Comparison of ENCODE assay signal across 17 cellular contexts in the genomic region with DNA sequence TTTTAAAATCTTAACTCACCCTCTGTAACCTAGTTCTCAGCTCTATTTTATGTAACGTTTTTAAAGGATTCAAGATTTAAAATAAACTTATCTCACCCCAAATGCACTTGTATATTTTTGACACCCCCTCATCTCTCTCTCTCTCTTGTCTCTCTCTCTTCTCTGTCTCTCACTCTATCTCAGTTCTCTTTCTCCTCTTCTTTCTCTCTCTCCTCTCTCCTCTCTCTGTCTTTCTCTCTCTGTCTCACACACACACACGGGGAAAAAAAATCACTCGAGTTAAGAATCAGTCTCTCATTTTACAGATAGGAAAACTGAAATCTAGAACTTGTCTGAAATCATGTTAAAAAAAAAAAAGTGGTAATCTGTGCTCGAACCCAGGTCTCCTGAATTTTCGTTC.
A peak's percentile ranks its signal among the peaks of the same experiment; 100 is the strongest.
DNase-seq lines count a peak whose midpoint lies in the region; ATAC-seq and TF ChIP-seq lines count a peak whose summit lies in the region.
"Had no signal": no experiment of that assay in that cellular context is flagged by ENCODE, and none has a peak within 500 bp of the region (broad histone marks: within the 10 kb centered on the region; RNA-seq: fewer than 3 reads in every experiment).

No MANE protein-coding gene starts in this region.

- H3K27me3 ChIP-seq in right cardiac atrium (ENCODE audit: control insufficient read depth, insufficient read depth) = no peaks in the 10 kb centered on the region
- H3K27me3 ChIP-seq in parathyroid adenoma (ENCODE audit: control insufficient read depth, insufficient read depth, low read length) = no peaks in the 10 kb centered on the region
- no peaks in the 10 kb centered on the region for H3K27me3 ChIP-seq in uterus
- H3K27me3 ChIP-seq in trophoblast cell (ENCODE audit: insufficient read depth, low read length) = no peaks in the 10 kb centered on the region

- no peaks in the 10 kb centered on the region for H3K36me3 ChIP-seq in parathyroid adenoma (ENCODE audit: control insufficient read depth, insufficient read depth, low read length)
- H3K36me3 ChIP-seq in uterus = no peaks in the 10 kb centered on the region
- peaks cover 0 to 2% of the 10 kb centered on the region in 2 experiments for H3K36me3 ChIP-seq in trophoblast cell (ENCODE audit: control insufficient read depth in 1 of 2, insufficient read depth in 2 of 2, low read length in 2 of 2)

- H3K4me2 ChIP-seq in parathyroid adenoma (ENCODE audit: low read length) = no peak overlapping the region
- H3K4me2 ChIP-seq in trophoblast cell (ENCODE audit: low read length) = no peak overlapping the region
- H3K4me2 ChIP-seq: GM23338, KMS-11 had no signal

- no peak overlapping the region for H4K12ac ChIP-seq in trophoblast cell (ENCODE audit: low read depth, low read length)

- TF ChIP-seq CTCF in parathyroid adenoma (IDR thresholded peaks at IDR 0.05) = no peak
- no peak for TF ChIP-seq CTCF in uterus (IDR thresholded peaks at IDR 0.05)
- TF ChIP-seq CTCF in GM20000 (IDR thresholded peaks at IDR 0.05; ENCODE audit: extremely low read depth, missing control alignments) = no peak

- H3K4ac ChIP-seq in trophoblast cell (ENCODE audit: low read depth, low read length) = no peak overlapping the region

- H2BK120ac ChIP-seq in trophoblast cell (ENCODE audit: insufficient read depth, low read length, poor library complexity) = no peak overlapping the region

- no peak overlapping the region for H3K23ac ChIP-seq in trophoblast cell (ENCODE audit: low read length)

- H2AK5ac ChIP-seq in trophoblast cell (ENCODE audit: low read length) = no peak overlapping the region

- peaks cover 11% of the 10 kb centered on the region for H3K79me1 ChIP-seq in trophoblast cell (ENCODE audit: low read length)

- ATAC-seq in right cardiac atrium (no peak), left ventricle myocardium superior (no peak)
- ATAC-seq: GM23338; stimulated activated naive CD8-positive, alpha-beta T cell treated with anti-CD3 and anti-CD28 coated beads, Interleukin-15, Interleukin-2, amounts not matched to agents 100 U/mL and 50 U/mL, for 24 hours had no signal

- H3K79me2 ChIP-seq in parathyroid adenoma (no peaks in the 10 kb centered on the region), trophoblast cell (ENCODE audit: control insufficient read depth, insufficient read depth, low read length, poor library complexity) (peaks cover 3% of the 10 kb centered on the region)

- no peak overlapping the region for H3K14ac ChIP-seq in trophoblast cell (ENCODE audit: low read length)

- H3K9ac ChIP-seq in parathyroid adenoma (no peak overlapping the region), trophoblast cell (ENCODE audit: low read length) (no peak overlapping the region)
- H3K9ac ChIP-seq: KMS-11 had no signal

- 61% methylated on average over 5 of the region's 5 CpGs for WGBS in right cardiac atrium
- WGBS in trophoblast cell (ENCODE audit: extremely low coverage, insufficient coverage, insufficient read length) = no CpG with 5 or more reads among the region's 5 CpGs

- intact Hi-C loops in right cardiac atrium (cut with DNase I) = loop anchor here in 1 of 4 donors (10.0 kb wide), 2 partner anchors 108 to 518 kb away; a partner anchor contains a TSS
- intact Hi-C loops in left ventricle myocardium superior (cut with micrococcal nuclease) = no loop called here
- intact Hi-C loops in uterus (cut with DNase I; ENCODE audit: low total_unique reads) = loop anchor here (10.0 kb wide), 1 partner anchor 108 kb away; a partner anchor contains a TSS

- H3K4me3 ChIP-seq in right cardiac atrium (ENCODE audit: low read length) (no peak overlapping the region), parathyroid adenoma (ENCODE audit: low read depth, low read length) (no peak overlapping the region), uterus (no peak overlapping the region), trophoblast cell (ENCODE audit: low read depth, low read length) (no peak overlapping the region)
- H3K4me3 ChIP-seq: GM23338 had no signal

- H2AFZ ChIP-seq in parathyroid adenoma (no peak overlapping the region), trophoblast cell (ENCODE audit: insufficient read depth, low read length, poor library complexity) (no peak overlapping the region)
- H2AFZ ChIP-seq: GM23338 had no signal

- no peak overlapping the region for H3K18ac ChIP-seq in trophoblast cell (ENCODE audit: low read length)

- H2BK5ac ChIP-seq in trophoblast cell (ENCODE audit: low read depth, low read length, poor library complexity) = no peak overlapping the region

- no peak for TF ChIP-seq POLR2A in uterus (IDR thresholded peaks at IDR 0.05)

- H3K27ac ChIP-seq in right cardiac atrium (ENCODE audit: low read length) (peak overlapping the region; percentile 93), epithelial cell of prostate (peak overlapping the region; percentile 65), parathyroid adenoma (peak overlapping the region; percentile 40), uterus (peak overlapping the region; percentile 96 to 97), trophoblast cell (ENCODE audit: low read depth, low read length) (no peak overlapping the region)
- H3K27ac ChIP-seq: KMS-11 had no signal

- no peak overlapping the region for H4K91ac ChIP-seq in trophoblast cell (ENCODE audit: low read depth, low read length)

- no peak overlapping the region for H2BK12ac ChIP-seq in trophoblast cell (ENCODE audit: low read length)

- DNase-seq in right cardiac atrium (no peak), left ventricle myocardium superior (no peak), epithelial cell of prostate (ENCODE audit: low read depth, low spot score) (no peak), uterus (no peak), ureter (ENCODE audit: low spot score) (no peak), GM20000 (ENCODE audit: low spot score) (no peak), trophoblast cell (no peak)
- DNase-seq: activated CD4-positive, alpha-beta T cell treated with anti-CD3 and anti-CD28 coated beads for 48 hours; activated T-cell treated with anti-CD3 and anti-CD28 coated beads, Interleukin-2, amount 50 U/mL, for 1 hour; effector CD8-positive, alpha-beta T cell; NCI-H146; NCI-H524 treated with DMSO at 0.1 percent for 48 hours; stimulated activated naive CD8-positive, alpha-beta T cell treated with anti-CD3 and anti-CD28 coated beads, Interleukin-15, Interleukin-2, amounts not matched to agents 100 U/mL and 50 U/mL, for 24 hours; T-helper 2 cell had no signal

- no peak overlapping the region for H4K8ac ChIP-seq in trophoblast cell (ENCODE audit: low read depth, low read length)

- peaks cover 24% of the 10 kb centered on the region for H3K4me1 ChIP-seq in right cardiac atrium (ENCODE audit: control insufficient read depth, insufficient read depth, low read length)
- H3K4me1 ChIP-seq in parathyroid adenoma = no peaks in the 10 kb centered on the region
- H3K4me1 ChIP-seq in uterus = peaks cover 3 to 11% of the 10 kb centered on the region in 2 donors
- peaks cover 17 to 22% of the 10 kb centered on the region in 2 experiments for H3K4me1 ChIP-seq in trophoblast cell (ENCODE audit: control insufficient read depth in 1 of 2, insufficient read depth in 2 of 2, low read length in 2 of 2)

- H3K9me3 ChIP-seq in right cardiac atrium (ENCODE audit: control insufficient read depth, low read length) (no peaks in the 10 kb centered on the region), parathyroid adenoma (ENCODE audit: control insufficient read depth, low read length) (no peaks in the 10 kb centered on the region), uterus (no peaks in the 10 kb centered on the region), trophoblast cell (ENCODE audit: insufficient read depth, low read depth, low read length) (no peaks in the 10 kb centered on the region)
